Comparison of ENCODE assay signal across 12 cellular contexts in genomic region chr1:235295902-235296350, GRCh38. TPM values are rescaled to one million over a fixed set of nuclear protein-coding genes. Genes with fewer than 3 reads are reported as not detected.
DNase-seq lines count a peak whose midpoint lies in the region; ATAC-seq and TF ChIP-seq lines count a peak whose summit lies in the region.
"Had no signal": no experiment of that assay in that cellular context is flagged by ENCODE, and none has a peak within 500 bp of the region (broad histone marks: within the 10 kb centered on the region; RNA-seq: fewer than 3 reads in every experiment).

No MANE protein-coding gene starts in this region.

- H3K9me3 ChIP-seq in psoas muscle = no peaks in the 10 kb centered on the region
- H3K9me3 ChIP-seq: gastroesophageal sphincter had no signal

- no peak overlapping the region for H3K4me3 ChIP-seq in psoas muscle
- H3K4me3 ChIP-seq: gastroesophageal sphincter had no signal

- H3K27me3 Mint-ChIP-seq in WTC11 (ENCODE audit: low read depth) = no peaks in the 10 kb centered on the region
- H3K27me3 Mint-ChIP-seq: naive B cell had no signal

- no peak for ATAC-seq in WTC11
- peak; percentile 64 to 75 (median 68) for ATAC-seq in psoas muscle
- ATAC-seq in GM18909 (IDR thresholded peaks at IDR 0.05; ENCODE audit: poor library complexity, unreplicated experiment) = no peak
- ATAC-seq: activated T-cell treated with anti-CD3 and anti-CD28 coated beads, Interleukin-2, amount 50 U/mL, for 4 hours; gastroesophageal sphincter had no signal

- no peaks in the 10 kb centered on the region for H3K36me3 ChIP-seq in psoas muscle (ENCODE audit: insufficient read depth in 1 of 2, low read depth in 1 of 2)
- H3K36me3 ChIP-seq: gastroesophageal sphincter had no signal

- TF ChIP-seq CTCF in WTC11 (IDR thresholded peaks at IDR 0.05) (no peak), psoas muscle (IDR thresholded peaks at IDR 0.05) (no peak)

- DNase-seq in H4 (ENCODE audit: low spot score) (peak; percentile 16), WTC11 (ENCODE audit: low spot score) (no peak), fibroblast of peridontal ligament (ENCODE audit: extremely low read depth) (peak; percentile 71), psoas muscle (no peak), SK-N-DZ (ENCODE audit: low spot score) (no peak), DMS114 treated with DMSO at 0.1 percent for 48 hours (lab: John Stamatoyannopoulos, UW; ENCODE audit: unreplicated experiment) (no peak)
- DNase-seq in activated CD8-positive, alpha-beta memory T cell treated with anti-CD3 and anti-CD28 coated beads, Interleukin-2, amount 50 U/mL, for 4 hours = no peak
- DNase-seq: activated T-cell treated with anti-CD3 and anti-CD28 coated beads, Interleukin-2, amount 50 U/mL, for 4 hours; naive B cell; NCI-H2107 had no signal

- H3K27ac ChIP-seq in psoas muscle = peak overlapping the region; percentile 4
- H3K27ac ChIP-seq: gastroesophageal sphincter had no signal

- CTCF ChIA-PET in WTC11 (lab: Charles Lee) = interaction anchor here (0.7 kb wide), 1 partner anchor 119 kb away, joined by 3 read pairs; no protein-coding TSS in a partner anchor

- WGBS in psoas muscle, 3 donors = 74 to 85% (median 75%) methylated on average over 5 of the region's 5 CpGs

- H3K27ac Mint-ChIP-seq in WTC11 = no peak overlapping the region

- H3K4me1 Mint-ChIP-seq in WTC11 = peaks cover 24% of the 10 kb centered on the region

- peaks cover 19% of the 10 kb centered on the region for H3K36me3 Mint-ChIP-seq in WTC11
- H3K36me3 Mint-ChIP-seq: naive B cell had no signal

- peaks cover 41% of the 10 kb centered on the region for H3K4me1 ChIP-seq in psoas muscle

- intact Hi-C loops in psoas muscle (cut with DNase I) = no loop called here

- H3K4me3 Mint-ChIP-seq in WTC11 = no peak overlapping the region
- H3K4me3 Mint-ChIP-seq: activated T-cell treated with anti-CD3 and anti-CD28 coated beads, Interleukin-2, amount 50 U/mL, for 4 hours had no signal

- POLR2A ChIA-PET in WTC11 (lab: Charles Lee) = interaction anchor here (1.5 to 1.6 kb wide), 2 partner anchors 9 to 33 kb away, joined by 4 read pairs; partner anchors contain the start of genes ARID4B and GGPS1

- H3K9me3 Mint-ChIP-seq in WTC11 = peaks cover 17% of the 10 kb centered on the region
- H3K9me3 Mint-ChIP-seq: activated T-cell treated with anti-CD3 and anti-CD28 coated beads, Interleukin-2, amount 50 U/mL, for 4 hours had no signal

- no peaks in the 10 kb centered on the region for H3K27me3 ChIP-seq in psoas muscle (ENCODE audit: insufficient read depth in 3 of 3, low read length in 2 of 3)
- H3K27me3 ChIP-seq: gastroesophageal sphincter had no signal

TF ChIP-seq in WTC11, 78 proteins besides CTCF, POLR2A, EP300 and RAD21:
- TF ChIP-seq GABPB1 (CRISPR knock-in tag; IDR thresholded peaks at IDR 0.05) (peak; percentile 54; the same call in 1 of the 2 replicates), ZNF425 (CRISPR knock-in tag; conservative IDR thresholded peaks at IDR 0.05) (no peak)

RNA-seq across cellular contexts. Expression of gene ARID4B, which starts 32.1 kb away (rescaled TPM):
- 9.5 and 10.0 TPM in 2 replicates for total RNA-seq in H4 (2014; rRNA removed; shearing (Covaris generic))
- 30.2 to 35.7 TPM (median 32.8 TPM) in 3 replicates for total RNA-seq in WTC11 (2021)
- 10 to 100 TPM; 12.8 to 16.0 (median 14.6) TPM for total RNA-seq in psoas muscle
- polyA plus RNA-seq in psoas muscle = 10 to 100 TPM in 1 of 3 donors, 1 to 10 TPM in 2; 2.9 to 13.7 (median 8.8) TPM
- polyA plus RNA-seq in SK-N-DZ (2014; cell fraction: cytosol; rRNA removed) = 7.6 and 9.6 TPM in 2 replicates
- polyA plus RNA-seq in SK-N-DZ (2014; cell fraction: nucleus; rRNA removed) = 14.1 and 18.4 TPM in 2 replicates

RNA-seq across cellular contexts. Expression of gene GGPS1, which starts 32.4 kb away (rescaled TPM):
- 28.3 and 46.0 TPM in 2 replicates for total RNA-seq in H4 (2014; rRNA removed; shearing (Covaris generic))
- total RNA-seq in WTC11 (2021) = 37.3 to 43.5 TPM (median 39.2 TPM) in 3 replicates
- 10 to 100 TPM; 21.1 to 39.5 (median 28.9) TPM for total RNA-seq in psoas muscle
- 10 to 100 TPM; 17.9 to 49.5 (median 34.0) TPM for polyA plus RNA-seq in psoas muscle
- polyA plus RNA-seq in SK-N-DZ (2014; cell fraction: cytosol; rRNA removed) = 29.6 TPM in 2 replicates
- polyA plus RNA-seq in SK-N-DZ (2014; cell fraction: nucleus; rRNA removed) = 11.9 and 16.0 TPM in 2 replicates

Comparison
In these comparisons a context has a peak if more than half of its experiments do, and no peak if none do; other contexts are left out.
1. DNase-seq: peak in H4 (single experiment) and fibroblast of peridontal ligament (single experiment); none in WTC11 (single experiment), psoas muscle (0 of 2), activated CD8-positive, alpha-beta memory T cell treated with anti-CD3 and anti-CD28 coated beads, Interleukin-2, amount 50 U/mL, for 4 hours (single experiment), SK-N-DZ (single experiment) and DMS114 treated with DMSO at 0.1 percent for 48 hours (single experiment).
2. ATAC-seq: peak in psoas muscle (4 of 4); none in WTC11 (single experiment) and GM18909 (single experiment).